In genomic region chr3:118478706-118479276, GRCh38 we compare ENCODE assay signal across 13 cellular contexts.
"Had no signal": no experiment of that assay in that cellular context is flagged by ENCODE, and none has a peak within 500 bp of the region (broad histone marks: within the 10 kb centered on the region; RNA-seq: fewer than 3 reads in every experiment).

No MANE protein-coding gene starts in this region.

- H3K4me3 ChIP-seq: left ventricle myocardium inferior, suprapubic skin had no signal

- H3K9me3 ChIP-seq: left ventricle myocardium inferior, suprapubic skin had no signal

- H3K27me3 ChIP-seq: suprapubic skin had no signal

- H3K4me1 ChIP-seq: left ventricle myocardium inferior, suprapubic skin had no signal

- H3K27ac ChIP-seq: left ventricle myocardium inferior, suprapubic skin had no signal

- DNase-seq: activated CD4-positive, alpha-beta T cell treated with anti-CD3 and anti-CD28 coated beads, Interleukin-2, amount 50 U/mL, for 1 hour; activated effector memory CD4-positive, alpha-beta T cell treated with Interleukin-2 at 50 U/mL for 16 hours; cerebellar nuclear complex; glutamatergic neuron; kidney; left ventricle myocardium inferior; mesenchymal stem cell; nephron progenitor cell; stimulated activated CD4-positive, alpha-beta T cell treated with anti-CD3 and anti-CD28 coated beads, Interleukin-2, amount 100 ng/mL, for 48 hours; stimulated activated CD8-positive, alpha-beta memory T cell treated with anti-CD3 and anti-CD28 coated beads, Interleukin-4, amount 100 ng/mL, for 48 hours; stimulated activated naive CD8-positive, alpha-beta T cell treated with anti-CD3 and anti-CD28 coated beads, Interleukin-15, Interleukin-2, amounts not matched to agents 100 U/mL and 50 U/mL, for 24 hours had no signal

- H3K36me3 ChIP-seq: left ventricle myocardium inferior, suprapubic skin had no signal

- ATAC-seq: esophagus mucosa; stimulated activated naive CD8-positive, alpha-beta T cell treated with anti-CD3 and anti-CD28 coated beads, Interleukin-15, Interleukin-2, amounts not matched to agents 100 U/mL and 50 U/mL, for 24 hours had no signal
